In the genomic region with DNA sequence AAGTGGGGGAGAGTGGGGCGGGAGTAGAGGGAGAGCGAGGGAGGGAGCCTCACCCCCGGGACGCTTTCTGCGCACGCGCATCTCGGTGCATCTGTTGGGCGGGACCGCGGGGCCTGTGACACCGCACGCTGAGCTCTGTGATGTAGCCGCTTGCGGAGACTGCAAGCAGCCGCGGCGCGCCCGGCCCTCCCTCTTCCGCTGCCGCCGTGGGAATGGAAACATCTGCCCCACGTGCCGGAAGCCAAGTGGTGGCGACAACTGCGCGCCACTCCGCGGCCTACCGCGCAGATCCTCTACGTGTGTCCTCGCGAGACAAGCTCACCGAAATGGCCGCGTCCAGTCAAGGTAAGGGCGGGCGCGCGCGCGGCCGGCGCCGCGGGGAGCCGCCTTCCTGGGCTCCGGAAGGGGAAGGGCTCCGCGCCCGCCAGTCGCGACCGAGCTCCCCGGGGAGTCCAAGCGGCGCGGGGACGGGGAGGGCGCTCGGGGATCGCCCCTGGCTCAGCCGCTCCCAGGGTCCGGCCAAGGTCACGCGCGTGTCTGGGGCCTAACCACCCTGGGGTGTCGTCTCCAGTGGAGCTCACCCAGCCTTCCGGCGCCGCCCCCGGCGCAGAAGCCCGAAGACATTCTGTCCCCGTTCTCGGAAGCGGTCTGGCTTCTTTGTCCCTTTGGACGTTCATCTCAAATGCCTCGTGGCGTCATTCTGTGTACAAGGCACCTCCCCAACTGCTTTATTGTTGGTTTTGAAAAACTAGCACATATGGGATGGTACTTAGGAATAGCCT, we compare ENCODE assay signal across 1 cellular context.
TF ChIP-seq lines count a peak whose summit lies in the region.

A gene with protein sequence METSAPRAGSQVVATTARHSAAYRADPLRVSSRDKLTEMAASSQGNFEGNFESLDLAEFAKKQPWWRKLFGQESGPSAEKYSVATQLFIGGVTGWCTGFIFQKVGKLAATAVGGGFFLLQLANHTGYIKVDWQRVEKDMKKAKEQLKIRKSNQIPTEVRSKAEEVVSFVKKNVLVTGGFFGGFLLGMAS (plus strand): TSS at position 118 of the 782 bp plus-strand sequence. CDS start 95 bp downstream, at position 213.

TF ChIP-seq in H1, 55 proteins besides CTCF, POLR2A, EP300 and RAD21 (continued from another document):
- TF ChIP-seq BRCA1 (IDR thresholded peaks at IDR 0.05; ENCODE audit: low read depth, low read length) (0 out of 2 replicates have a peak, but pooled peaks have one; percentile 41), BACH1 (IDR thresholded peaks at IDR 0.05; ENCODE audit: low read length) (peak; percentile 58; the same call in 1 of the 2 replicates)
